21 cellular contexts compared by ENCODE assay signal in genomic region chr2:53509827-53510785, GRCh38.
DNase-seq lines count a peak whose midpoint lies in the region; ATAC-seq and TF ChIP-seq lines count a peak whose summit lies in the region.
"Had no signal": no experiment of that assay in that cellular context is flagged by ENCODE, and none has a peak within 500 bp of the region (broad histone marks: within the 10 kb centered on the region; RNA-seq: fewer than 3 reads in every experiment).

No MANE protein-coding gene starts in this region.

- TF ChIP-seq CTCF in GM23338 (conservative IDR thresholded peaks at IDR 0.05; ENCODE audit: low read depth in 2 of 2) (no peak), mammary epithelial cell (conservative IDR thresholded peaks at IDR 0.05 in 1 of 2, IDR thresholded peaks at IDR 0.05 in 1 of 2; ENCODE audit: extremely low read depth in 1 of 2, insufficient read depth in 1 of 2, low read depth in 1 of 2, low read length in 2 of 2) (no peak), hepatocyte (IDR thresholded peaks at IDR 0.05; ENCODE audit: poor library complexity) (no peak)

- peak; percentile 45; the same call in 1 of the 3 replicates for ATAC-seq in GM23338
- ATAC-seq: activated naive CD4-positive, alpha-beta T cell treated with anti-CD3 and anti-CD28 coated beads, Interleukin-2, amount 50 U/mL, for 72 hours; gastrocnemius medialis; PC-3; sciatic nerve had no signal

- peaks cover 14% of the 10 kb centered on the region for H3K4me1 Mint-ChIP-seq in GM23338
- H3K4me1 Mint-ChIP-seq: CD4-positive, alpha-beta memory T cell had no signal

- H3K56ac ChIP-seq in mesendoderm (ENCODE audit: low read length): no peak overlapping the region

- H2BK5ac ChIP-seq in mesendoderm (ENCODE audit: low read length): no peak overlapping the region

- H3K4me3 ChIP-seq in GM23338: no peak overlapping the region
- no peak overlapping the region for H3K4me3 ChIP-seq in mesendoderm (ENCODE audit: low read length)
- no peak overlapping the region for H3K4me3 ChIP-seq in mammary epithelial cell (replicated peaks in 1 of 3; ENCODE audit: insufficient read depth in 1 of 3, low read depth in 2 of 3, low read length in 3 of 3)
- H3K4me3 ChIP-seq in hepatocyte: no peak overlapping the region
- H3K4me3 ChIP-seq: colonic mucosa, gastrocnemius medialis, left ventricle myocardium inferior, SJSA1, stomach, upper lobe of left lung had no signal

- in situ Hi-C loops in mammary epithelial cell (cut with MboI; ENCODE audit: low sequenced_read_pairs in 2 of 2): no loop called here

- H3K23ac ChIP-seq in mesendoderm (ENCODE audit: low read length): no peak overlapping the region

- intact Hi-C loops in mammary epithelial cell (cut with micrococcal nuclease): no loop called here

- no peaks in the 10 kb centered on the region for H3K9me2 ChIP-seq in GM23338 (ENCODE audit: insufficient read depth)
- H3K9me2 ChIP-seq in hepatocyte (replicated peaks; ENCODE audit: insufficient read depth): no peaks in the 10 kb centered on the region

- no peak overlapping the region for H3K27ac Mint-ChIP-seq in GM23338
- H3K27ac Mint-ChIP-seq: activated naive CD4-positive, alpha-beta T cell treated with anti-CD3 and anti-CD28 coated beads, Interleukin-2, amount 50 U/mL, for 72 hours; CD4-positive, alpha-beta memory T cell had no signal

- H3K36me3 ChIP-seq in GM23338 (ENCODE audit: insufficient read depth) (no peaks in the 10 kb centered on the region), mesendoderm (ENCODE audit: control insufficient read depth, insufficient read depth, low read length) (no peaks in the 10 kb centered on the region), mammary epithelial cell (ENCODE audit: insufficient read depth, low read length) (no peaks in the 10 kb centered on the region), hepatocyte (replicated peaks; ENCODE audit: insufficient read depth, low read depth) (no peaks in the 10 kb centered on the region)
- H3K36me3 ChIP-seq: colonic mucosa, gastrocnemius medialis, left ventricle myocardium inferior, SJSA1, stomach, upper lobe of left lung had no signal

- no CpG with 5 or more reads among the region's 13 CpGs for WGBS in mesendoderm (ENCODE audit: extremely low coverage, insufficient coverage, low lambda C conversion rate)
- WGBS in mammary epithelial cell (ENCODE audit: low coverage, missing lambda C conversion rate): 76% methylated on average over 13 of the region's 13 CpGs
- 56% methylated on average over 13 of the region's 13 CpGs for WGBS in hepatocyte (ENCODE audit: low lambda C conversion rate, missing lambda C conversion rate)

- CTCF ChIA-PET in mammary epithelial cell (lab: Charles Lee; ENCODE audit: low non-redundant PET): interaction anchor here (0.7 kb wide), 1 partner anchor 149 kb away, joined by 3 read pairs; no protein-coding TSS in a partner anchor

- H3K4me2 ChIP-seq in GM23338: peak overlapping the region; percentile 35; the same call in 1 of the 2 replicates
- no peak overlapping the region for H3K4me2 ChIP-seq in mesendoderm (ENCODE audit: low read length)
- H3K4me2 ChIP-seq in mammary epithelial cell (ENCODE audit: insufficient read depth, low read depth, low read length): no peak overlapping the region
- no peak overlapping the region for H3K4me2 ChIP-seq in hepatocyte

- H4K20me1 ChIP-seq in GM23338 (replicated peaks; ENCODE audit: insufficient read depth) (no peaks in the 10 kb centered on the region), mammary epithelial cell (ENCODE audit: insufficient read depth, low read length) (no peaks in the 10 kb centered on the region), hepatocyte (ENCODE audit: insufficient read depth, poor library complexity, severe bottlenecking) (no peaks in the 10 kb centered on the region)

- no peaks in the 10 kb centered on the region for H3F3A ChIP-seq in GM23338 (replicated peaks; ENCODE audit: low read depth)

- peak; percentile 46 for DNase-seq in GM23338 (ENCODE audit: low spot score)
- DNase-seq in NCI-H1417 treated with DMSO at 0.1 percent for 48 hours (lab: John Stamatoyannopoulos, UW): peak; percentile 90
- peak; percentile 23 for DNase-seq in NCI-H774 (lab: John Stamatoyannopoulos, UW)
- peak; percentile 60 for DNase-seq in mesendoderm
- no peak for DNase-seq in SIG-M5 treated with dmso at 0.1 percent for 504 hours (lab: John Stamatoyannopoulos, UW; ENCODE audit: unreplicated experiment)
- no peak for DNase-seq in mammary epithelial cell
- DNase-seq in foreskin melanocyte: no peak
- DNase-seq in hepatocyte (ENCODE audit: low spot score): no peak
- DNase-seq: activated CD8-positive, alpha-beta memory T cell treated with anti-CD3 and anti-CD28 coated beads for 24 hours; CD4-positive, alpha-beta memory T cell; colonic mucosa; gastrocnemius medialis; left ventricle myocardium inferior; MM.1S; PC-3; stomach; T-helper 2 cell had no signal

- no peak overlapping the region for H3K4me3 Mint-ChIP-seq in GM23338

- peaks cover 9% of the 10 kb centered on the region for H3K27me3 Mint-ChIP-seq in GM23338 (ENCODE audit: insufficient read depth, low read depth, poor library complexity)

- dilution Hi-C loops in mammary epithelial cell (cut with HindIII; ENCODE audit: low sequenced_read_pairs): no loop called here

- H3K9me3 ChIP-seq in mammary epithelial cell (replicated peaks; ENCODE audit: insufficient read depth, low read length) (no peaks in the 10 kb centered on the region), hepatocyte (ENCODE audit: low read depth) (no peaks in the 10 kb centered on the region)
- H3K9me3 ChIP-seq: colonic mucosa, gastrocnemius medialis, left ventricle myocardium inferior, SJSA1, stomach, upper lobe of left lung had no signal

- H3K9ac ChIP-seq in mesendoderm (ENCODE audit: low read length): no peak overlapping the region
- H3K9ac ChIP-seq in mammary epithelial cell (ENCODE audit: insufficient read depth, low read length): no peak overlapping the region

- no peak overlapping the region; the same call in 1 of the 2 replicates for H2AFZ ChIP-seq in GM23338
- H2AFZ ChIP-seq in mammary epithelial cell (ENCODE audit: low read depth, low read length): no peak overlapping the region
- no peak overlapping the region for H2AFZ ChIP-seq in hepatocyte

- H3K36me3 Mint-ChIP-seq in GM23338 (ENCODE audit: low read depth): peaks cover 4% of the 10 kb centered on the region; the same call in 2 of the 3 replicates
- H3K36me3 Mint-ChIP-seq: activated naive CD4-positive, alpha-beta T cell treated with anti-CD3 and anti-CD28 coated beads, Interleukin-2, amount 50 U/mL, for 72 hours; CD4-positive, alpha-beta memory T cell had no signal

- H3K4me1 ChIP-seq in GM23338 (ENCODE audit: insufficient read depth) (peaks cover 11% of the 10 kb centered on the region), mesendoderm (ENCODE audit: control insufficient read depth, low read depth, low read length) (no peaks in the 10 kb centered on the region), mammary epithelial cell (ENCODE audit: insufficient read depth, low read length) (peaks cover 19% of the 10 kb centered on the region), hepatocyte (ENCODE audit: insufficient read depth) (no peaks in the 10 kb centered on the region)
- H3K4me1 ChIP-seq: colonic mucosa, gastrocnemius medialis, left ventricle myocardium inferior, stomach, upper lobe of left lung had no signal

- H2BK15ac ChIP-seq in mesendoderm (replicated peaks; ENCODE audit: low read depth): no peak overlapping the region

- no peak overlapping the region for H3K27ac ChIP-seq in GM23338 (ENCODE audit: low read depth)
- no peak overlapping the region for H3K27ac ChIP-seq in mesendoderm (ENCODE audit: low read depth, low read length)
- no peak overlapping the region for H3K27ac ChIP-seq in mammary epithelial cell (ENCODE audit: insufficient read depth, low read depth, low read length)
- H3K27ac ChIP-seq in hepatocyte: no peak overlapping the region
- H3K27ac ChIP-seq: colonic mucosa, gastrocnemius medialis, left ventricle myocardium inferior, SJSA1, stomach, upper lobe of left lung had no signal

- H4K5ac ChIP-seq in mesendoderm (ENCODE audit: low read length): no peak overlapping the region

- H3K18ac ChIP-seq in mesendoderm (ENCODE audit: low read length): no peak overlapping the region

- H3K79me2 ChIP-seq in GM23338 (replicated peaks; ENCODE audit: insufficient read depth) (no peaks in the 10 kb centered on the region), mesendoderm (ENCODE audit: control insufficient read depth, insufficient read depth, low read length) (no peaks in the 10 kb centered on the region), mammary epithelial cell (ENCODE audit: insufficient read depth, low read length) (no peaks in the 10 kb centered on the region), hepatocyte (no peaks in the 10 kb centered on the region)

- BruUV-seq in mammary epithelial cell (replicated peaks; lab: Mats Ljungman, UMichigan): no TSS peak

- H4K8ac ChIP-seq in mesendoderm (ENCODE audit: low read depth, low read length): no peak overlapping the region

- H3K27me3 ChIP-seq in GM23338 (ENCODE audit: insufficient read depth) (no peaks in the 10 kb centered on the region), mesendoderm (ENCODE audit: insufficient read depth, low read length, poor library complexity) (no peaks in the 10 kb centered on the region), mammary epithelial cell (ENCODE audit: insufficient read depth, low read length) (no peaks in the 10 kb centered on the region), hepatocyte (no peaks in the 10 kb centered on the region)
- H3K27me3 ChIP-seq: colonic mucosa, gastrocnemius medialis, SJSA1, stomach, upper lobe of left lung had no signal

- H2AK5ac ChIP-seq in mesendoderm (ENCODE audit: low read length): no peak overlapping the region

- peaks cover 6% of the 10 kb centered on the region; the same call in 2 of the 3 replicates for H3K9me3 Mint-ChIP-seq in GM23338
- H3K9me3 Mint-ChIP-seq: activated naive CD4-positive, alpha-beta T cell treated with anti-CD3 and anti-CD28 coated beads, Interleukin-2, amount 50 U/mL, for 72 hours; CD4-positive, alpha-beta memory T cell had no signal

- no peak overlapping the region for H2BK120ac ChIP-seq in mesendoderm (ENCODE audit: low read depth, low read length)

- H3K4ac ChIP-seq in mesendoderm (ENCODE audit: low read depth, low read length): no peak overlapping the region

- no peaks in the 10 kb centered on the region for H3K79me1 ChIP-seq in mesendoderm (ENCODE audit: low read length)

Comparison
In these comparisons a context has a peak if more than half of its experiments do, and no peak if none do; other contexts are left out.
1. DNase-seq: peak in GM23338 (single experiment), NCI-H1417 treated with DMSO at 0.1 percent for 48 hours (single experiment), NCI-H774 (single experiment) and mesendoderm (single experiment); none in SIG-M5 treated with dmso at 0.1 percent for 504 hours (single experiment), mammary epithelial cell (single experiment), foreskin melanocyte (single experiment) and hepatocyte (single experiment).